In genomic region chr17:73393962-73394361, GRCh38 we compare ENCODE assay signal across 15 cellular contexts.
A peak's percentile ranks its signal among the peaks of the same experiment; 100 is the strongest.
DNase-seq lines count a peak whose midpoint lies in the region; ATAC-seq and TF ChIP-seq lines count a peak whose summit lies in the region.
"Had no signal": no experiment of that assay in that cellular context is flagged by ENCODE, and none has a peak within 500 bp of the region (broad histone marks: within the 10 kb centered on the region; RNA-seq: fewer than 3 reads in every experiment).

No MANE protein-coding gene starts in this region.

- no TSS peak for BruUV-seq in OCI-LY7 (replicated peaks; lab: Mats Ljungman, UMichigan)

- H3K4me1 ChIP-seq in SJCRH30 (peaks cover 14% of the 10 kb centered on the region), OCI-LY7 (ENCODE audit: insufficient read depth, low read length, poor library complexity, severe bottlenecking) (no peaks in the 10 kb centered on the region)
- H3K4me1 ChIP-seq: sigmoid colon had no signal

- DNase-seq in ACHN (peak; percentile 19), ELR (ENCODE audit: low read depth) (peak; percentile 68), SJCRH30 (peak; percentile 58 to 66), inferior parietal cortex (ENCODE audit: extremely low spot score) (peak; percentile 9), left lobe of liver (ENCODE audit: low spot score) (no peak), OCI-LY7 (ENCODE audit: low spot score) (no peak)
- DNase-seq: activated T-cell treated with anti-CD3 and anti-CD28 coated beads, Interleukin-2, amount 50 U/mL, for 48 hours; CD4-positive, CD25-positive, alpha-beta regulatory T cell; foreskin melanocyte; naive thymus-derived CD8-positive, alpha-beta T cell; NCI-H1105; sigmoid colon had no signal

- ATAC-seq in left lobe of liver (no peak), HG02759 (IDR thresholded peaks at IDR 0.05; ENCODE audit: unreplicated experiment) (no peak), GM21423 (IDR thresholded peaks at IDR 0.05; ENCODE audit: unreplicated experiment) (no peak)
- ATAC-seq: naive thymus-derived CD8-positive, alpha-beta T cell had no signal

- H3K36me3 ChIP-seq in SJCRH30 = no peaks in the 10 kb centered on the region
- H3K36me3 ChIP-seq in OCI-LY7 (ENCODE audit: insufficient read depth, low read length) = no peaks in the 10 kb centered on the region
- H3K36me3 ChIP-seq: sigmoid colon had no signal

- H2AFZ ChIP-seq in OCI-LY7 (ENCODE audit: low read length) = no peak overlapping the region

- H3K4me2 ChIP-seq in OCI-LY7 (ENCODE audit: low read length) = no peak overlapping the region

- CTCF ChIA-PET in OCI-LY7 (lab: Charles Lee; ENCODE audit: unreplicated experiment) = no interaction called here

- TF ChIP-seq CTCF in OCI-LY7 (conservative IDR thresholded peaks at IDR 0.05; ENCODE audit: low read length) = no peak

- H3K79me2 ChIP-seq in OCI-LY7 (ENCODE audit: insufficient read depth, low read depth, low read length) = no peaks in the 10 kb centered on the region

- intact Hi-C loops in OCI-LY7 (cut with micrococcal nuclease; ENCODE audit: unreplicated experiment) = no loop called here

- H4K20me1 ChIP-seq in OCI-LY7 (ENCODE audit: insufficient read depth, low read length) = no peaks in the 10 kb centered on the region

- H3K27ac ChIP-seq in SJCRH30 = no peak overlapping the region
- no peak overlapping the region for H3K27ac ChIP-seq in OCI-LY7 (ENCODE audit: low read depth, low read length, poor library complexity, severe bottlenecking)
- H3K27ac ChIP-seq: sigmoid colon, SK-N-MC had no signal

- H3K4me3 ChIP-seq in SJCRH30 (no peak overlapping the region), OCI-LY7 (ENCODE audit: low read depth, low read length, poor library complexity, severe bottlenecking) (no peak overlapping the region)
- H3K4me3 ChIP-seq: sigmoid colon, SK-N-MC had no signal

- H3K9me3 ChIP-seq in SJCRH30 (replicated peaks) = no peaks in the 10 kb centered on the region
- H3K9me3 ChIP-seq in OCI-LY7 (ENCODE audit: low read length) = no peaks in the 10 kb centered on the region
- H3K9me3 ChIP-seq: sigmoid colon had no signal

- in situ Hi-C loops in ACHN (cut with HindIII; ENCODE audit: low pct_ligation_motif_present, low pct_unique_long_range_greater_than_20kb, low sequenced_read_pairs) = no loop called here

- H3K27me3 ChIP-seq in SJCRH30 = no peaks in the 10 kb centered on the region
- H3K27me3 ChIP-seq: sigmoid colon had no signal

- no peaks in the 10 kb centered on the region for H3K9me2 ChIP-seq in OCI-LY7 (ENCODE audit: insufficient read depth, low read length)

- POLR2A ChIA-PET in OCI-LY7 (lab: Charles Lee) = no interaction called here

Comparison
In these comparisons a context has a peak if more than half of its experiments do, and no peak if none do; other contexts are left out.
1. DNase-seq: peak in ACHN (single experiment), ELR (single experiment), SJCRH30 (2 of 2) and inferior parietal cortex (single experiment); none in left lobe of liver (single experiment) and OCI-LY7 (single experiment).